ENCODE assay signal across 11 cellular contexts in genomic region chr16:71927787-71928186, GRCh38. TPM values are rescaled to one million over a fixed set of nuclear protein-coding genes. Genes with fewer than 3 reads are reported as not detected.
A peak's percentile ranks its signal among the peaks of the same experiment; 100 is the strongest.
DNase-seq lines count a peak whose midpoint lies in the region; ATAC-seq and TF ChIP-seq lines count a peak whose summit lies in the region.
"Had no signal": no experiment of that assay in that cellular context is flagged by ENCODE, and none has a peak within 500 bp of the region (broad histone marks: within the 10 kb centered on the region; RNA-seq: fewer than 3 reads in every experiment).

No MANE protein-coding gene starts in this region.

- H3K4me3 Mint-ChIP-seq in MCF 10A (ENCODE audit: unreplicated experiment): peak overlapping the region; percentile 18
- H3K4me3 Mint-ChIP-seq: naive B cell had no signal

- no peak for TF ChIP-seq POLR2A in esophagus muscularis mucosa (IDR thresholded peaks at IDR 0.05; ENCODE audit: low read depth)

- H3K36me3 ChIP-seq in mammary epithelial cell (ENCODE audit: insufficient read depth, low read length) (peaks cover 28% of the 10 kb centered on the region), esophagus muscularis mucosa (peaks cover 30 to 80% (median 56%) of the 10 kb centered on the region in 4 donors), muscle layer of colon (ENCODE audit: insufficient read depth, low read length) (peaks cover 41% of the 10 kb centered on the region), aorta (ENCODE audit: control insufficient read depth in 1 of 2, insufficient read depth in 2 of 2, low read length in 1 of 2) (peaks cover 3% of the 10 kb centered on the region in 2 donors)

- H3K79me2 ChIP-seq in mammary epithelial cell (ENCODE audit: insufficient read depth, low read length): peaks cover 54% of the 10 kb centered on the region

- H3K9me3 ChIP-seq in mammary epithelial cell (replicated peaks; ENCODE audit: insufficient read depth, low read length): no peaks in the 10 kb centered on the region
- no peaks in the 10 kb centered on the region for H3K9me3 ChIP-seq in esophagus muscularis mucosa
- H3K9me3 ChIP-seq in muscle layer of colon (ENCODE audit: low read length): no peaks in the 10 kb centered on the region
- no peaks in the 10 kb centered on the region for H3K9me3 ChIP-seq in aorta (ENCODE audit: control insufficient read depth, low read length)

- TF ChIP-seq CTCF in MCF 10A (IDR thresholded peaks at IDR 0.05; ENCODE audit: unreplicated experiment) (no peak), mammary epithelial cell (conservative IDR thresholded peaks at IDR 0.05 in 1 of 2, IDR thresholded peaks at IDR 0.05 in 1 of 2; ENCODE audit: extremely low read depth in 1 of 2, insufficient read depth in 1 of 2, low read depth in 1 of 2, low read length in 2 of 2) (no peak), esophagus muscularis mucosa (IDR thresholded peaks at IDR 0.05) (no peak), GM13977 (IDR thresholded peaks at IDR 0.05; ENCODE audit: extremely low read depth, insufficient read depth, missing control alignments) (no peak)

- peak overlapping the region; percentile 83 for H3K27ac Mint-ChIP-seq in MCF 10A (ENCODE audit: low read depth, unreplicated experiment)

- H3K4me1 Mint-ChIP-seq in MCF 10A (ENCODE audit: insufficient read depth, unreplicated experiment): peaks cover 27% of the 10 kb centered on the region

- BruUV-seq in MCF 10A (replicated peaks; lab: Mats Ljungman, UMichigan): no TSS peak
- no TSS peak for BruUV-seq in mammary epithelial cell (replicated peaks; lab: Mats Ljungman, UMichigan)

- no peaks in the 10 kb centered on the region for H3K27me3 Mint-ChIP-seq in MCF 10A (ENCODE audit: insufficient read depth, unreplicated experiment)
- H3K27me3 Mint-ChIP-seq: naive B cell had no signal

- H2AFZ ChIP-seq in mammary epithelial cell (ENCODE audit: low read depth, low read length): no peak overlapping the region

- H3K4me1 ChIP-seq in mammary epithelial cell (ENCODE audit: insufficient read depth, low read length): peaks cover 32% of the 10 kb centered on the region
- peaks cover 55 to 72% (median 59%) of the 10 kb centered on the region in 4 donors for H3K4me1 ChIP-seq in esophagus muscularis mucosa
- peaks cover 42% of the 10 kb centered on the region for H3K4me1 ChIP-seq in muscle layer of colon (ENCODE audit: insufficient read depth, low read length)
- H3K4me1 ChIP-seq in aorta (ENCODE audit: control insufficient read depth in 1 of 2, insufficient read depth in 2 of 2, low read length in 2 of 2): peaks cover 1 to 6% of the 10 kb centered on the region in 2 donors

- no peaks in the 10 kb centered on the region for H3K9me3 Mint-ChIP-seq in MCF 10A (ENCODE audit: unreplicated experiment)
- H3K9me3 Mint-ChIP-seq: naive B cell had no signal

- DNase-seq in MCF 10A (ENCODE audit: unreplicated experiment) (no peak), mammary epithelial cell (no peak), esophagus muscularis mucosa (ENCODE audit: extremely low spot score) (no peak), aorta (no peak), GM13977 (ENCODE audit: low spot score) (no peak)
- DNase-seq: activated T-cell treated with anti-CD3 and anti-CD28 coated beads, Interleukin-2, amount 50 U/mL, for 48 hours; naive B cell; NCI-H2081 treated with DMSO at 0.1 percent for 48 hours had no signal

- intact Hi-C loops in MCF 10A (cut with micrococcal nuclease) (no loop called here), mammary epithelial cell (cut with micrococcal nuclease) (loop anchor here (2.0 kb wide), 1 partner anchor 33 kb away; no protein-coding TSS in a partner anchor), esophagus muscularis mucosa (cut with DNase I) (loop anchor here (5.0 kb wide), 1 partner anchor 35 kb away; no protein-coding TSS in a partner anchor), aorta (cut with DNase I) (loop anchor here in 1 of 2 donors (5.0 kb wide), 1 partner anchor 45 kb away; the partner anchor contains the start of gene ZNF821)

- no peak for TF ChIP-seq EP300 in esophagus muscularis mucosa (IDR thresholded peaks at IDR 0.05)

- no peaks in the 10 kb centered on the region for H4K20me1 ChIP-seq in mammary epithelial cell (ENCODE audit: insufficient read depth, low read length)

- ATAC-seq in aorta (ENCODE audit: low FRiP score) (peak; percentile 47), GM19035 (IDR thresholded peaks at IDR 0.05; ENCODE audit: unreplicated experiment) (no peak), HG03159 (IDR thresholded peaks at IDR 0.05; ENCODE audit: unreplicated experiment) (no peak)

- WGBS in mammary epithelial cell (ENCODE audit: low coverage, missing lambda C conversion rate): 43% methylated on average over 5 of the region's 5 CpGs
- WGBS in esophagus muscularis mucosa: 17% methylated on average over 5 of the region's 5 CpGs
- 19 to 22% methylated on average over 5 of the region's 5 CpGs for WGBS in aorta, 2 donors

- in situ Hi-C loops in mammary epithelial cell (cut with MboI; ENCODE audit: low sequenced_read_pairs in 2 of 2): no loop called here
- in situ Hi-C loops in GM13977 (cut with MboI; ENCODE audit: low pct_unique_long_range_greater_than_20kb, low sequenced_read_pairs, unreplicated experiment): no loop called here

- H3K27me3 ChIP-seq in mammary epithelial cell (ENCODE audit: insufficient read depth, low read length): no peaks in the 10 kb centered on the region
- no peaks in the 10 kb centered on the region for H3K27me3 ChIP-seq in esophagus muscularis mucosa
- H3K27me3 ChIP-seq in muscle layer of colon (ENCODE audit: control insufficient read depth in 1 of 2, insufficient read depth in 2 of 2, low read length in 2 of 2): no peaks in the 10 kb centered on the region
- H3K27me3 ChIP-seq in aorta (ENCODE audit: control insufficient read depth in 1 of 2, insufficient read depth in 2 of 2, low read length in 1 of 2): no peaks in the 10 kb centered on the region

- CTCF ChIA-PET in MCF 10A (lab: Yijun Ruan, JAX) (interaction anchor here (0.6 kb wide), 1 partner anchor 58 kb away, joined by 3 read pairs; no protein-coding TSS in a partner anchor), mammary epithelial cell (lab: Charles Lee; ENCODE audit: low non-redundant PET) (no interaction called here)

- H3K4me2 ChIP-seq in mammary epithelial cell (ENCODE audit: insufficient read depth, low read depth, low read length): no peak overlapping the region

- POLR2A ChIA-PET in MCF 10A (lab: Yijun Ruan, JAX): interaction anchor here (0.9 to 3.7 kb wide), 6 partner anchors 9 to 166 kb away, joined by 3 to 39 read pairs (median 3); partner anchors contain the start of genes DHX38, IST1 and TXNL4B

- dilution Hi-C loops in mammary epithelial cell (cut with HindIII; ENCODE audit: low sequenced_read_pairs): no loop called here

- H3K4me3 ChIP-seq in mammary epithelial cell (replicated peaks in 1 of 3; ENCODE audit: insufficient read depth in 1 of 3, low read depth in 2 of 3, low read length in 3 of 3) (no peak overlapping the region), esophagus muscularis mucosa (no peak overlapping the region), muscle layer of colon (ENCODE audit: low read depth in 1 of 2, low read length in 2 of 2) (no peak overlapping the region), aorta (ENCODE audit: low read length in 2 of 2) (no peak overlapping the region)

- H3K27ac ChIP-seq in mammary epithelial cell (ENCODE audit: insufficient read depth, low read depth, low read length) (no peak overlapping the region), esophagus muscularis mucosa (replicated peaks in 1 of 4) (peak overlapping the region; percentile 76 to 83 (median 82)), muscle layer of colon (ENCODE audit: low read depth, low read length) (peak overlapping the region; percentile 27), aorta (ENCODE audit: low read depth in 1 of 2, low read length in 2 of 2) (peak overlapping the region in 1 of 2 donors; percentile 60)

- H3K9ac ChIP-seq in mammary epithelial cell (ENCODE audit: insufficient read depth, low read length) (no peak overlapping the region), muscle layer of colon (ENCODE audit: low read length) (no peak overlapping the region)

- H3K36me3 Mint-ChIP-seq in MCF 10A (ENCODE audit: insufficient read depth, unreplicated experiment): peaks cover 85% of the 10 kb centered on the region

RNA-seq across cellular contexts. Expression of gene IST1, which starts 32.5 kb away (rescaled TPM):
- 127 TPM in 2 replicates for total RNA-seq in MCF 10A (2022)
- 100 to 1,000 TPM; 123 to 203 TPM for total RNA-seq in mammary epithelial cell
- 134 TPM for polyA plus RNA-seq in mammary epithelial cell
- 98.4 TPM for polyA minus RNA-seq in mammary epithelial cell
- 100 to 1,000 TPM; 132 to 186 (median 166) TPM for total RNA-seq in esophagus muscularis mucosa
- 100 to 1,000 TPM; 152 to 202 TPM for total RNA-seq in aorta
- polyA plus RNA-seq in aorta: 100 to 1,000 TPM in 1 of 2 donors, 10 to 100 TPM in 1; 52.5 to 150 TPM

RNA-seq across cellular contexts. Expression of gene ZNF821, which starts 43.8 kb away (rescaled TPM):
- total RNA-seq in MCF 10A (2022) (3.4 and 4.4 TPM in 2 replicates), mammary epithelial cell (1 to 10 TPM; 5.6 to 6.2 TPM), esophagus muscularis mucosa (1 to 10 TPM; 2.1 to 6.5 (median 5.9) TPM), aorta (1 to 10 TPM; 7.9 to 9.9 TPM)
- polyA plus RNA-seq in mammary epithelial cell (3.0 TPM), aorta (1 to 10 TPM; 5.4 to 9.2 TPM)
- not detected for polyA minus RNA-seq in mammary epithelial cell
